In the genomic region with DNA sequence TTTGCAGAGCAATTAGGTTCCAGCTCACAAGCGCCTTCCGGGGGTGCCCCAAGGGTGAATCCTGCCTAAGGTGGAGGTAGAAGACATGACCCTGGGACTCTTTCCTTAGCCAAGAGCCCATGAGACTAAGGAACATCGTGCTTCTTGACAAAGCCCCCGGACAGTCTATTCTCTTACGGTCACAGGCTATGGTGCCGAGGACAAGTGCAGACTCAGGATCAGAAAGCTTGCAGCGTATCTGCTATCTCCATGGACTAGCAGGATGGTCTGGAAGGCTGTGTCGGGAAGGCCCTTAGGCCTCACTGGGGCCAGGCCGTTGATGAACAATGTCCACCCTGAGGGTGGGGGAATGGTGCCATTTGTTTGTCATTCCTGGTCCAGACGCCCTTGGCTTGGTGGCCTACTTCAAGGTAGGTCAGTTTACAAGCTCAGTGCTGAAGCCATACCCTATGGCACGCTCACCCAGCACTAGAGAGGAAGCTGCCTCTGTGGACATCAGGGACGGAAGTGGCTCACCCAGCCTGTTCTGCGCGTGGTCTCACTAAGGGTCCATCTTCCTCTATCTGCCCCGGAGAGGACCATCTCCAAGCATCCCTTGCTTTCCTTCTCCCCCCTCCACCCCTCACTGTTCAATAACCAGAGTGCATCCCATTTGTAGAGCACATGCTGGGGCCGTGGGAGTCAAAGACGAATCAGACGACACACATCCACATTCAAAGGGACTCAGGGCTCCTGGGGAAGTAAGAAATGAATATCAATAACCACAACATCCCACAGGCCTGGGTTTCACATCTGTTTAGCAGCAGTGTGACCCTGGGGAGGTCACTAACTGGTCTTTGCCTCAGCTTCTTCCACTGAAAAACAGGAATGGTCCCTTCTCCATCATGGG, we compare ENCODE assay signal across 12 cellular contexts. TPM values are rescaled to one million over a fixed set of nuclear protein-coding genes. Genes with fewer than 3 reads are reported as not detected.
A peak's percentile ranks its signal among the peaks of the same experiment; 100 is the strongest.
DNase-seq lines count a peak whose midpoint lies in the region; ATAC-seq and TF ChIP-seq lines count a peak whose summit lies in the region.
"Had no signal": no experiment of that assay in that cellular context is flagged by ENCODE, and none has a peak within 500 bp of the region (broad histone marks: within the 10 kb centered on the region; RNA-seq: fewer than 3 reads in every experiment).

No MANE protein-coding gene starts in this region.

- H3K14ac ChIP-seq in mesenchymal stem cell (ENCODE audit: low read length in 2 of 2): no peak overlapping the region

- H2BK12ac ChIP-seq in mesenchymal stem cell (ENCODE audit: low read length in 2 of 2): no peak overlapping the region

- intact Hi-C loops in Right ventricle myocardium inferior (cut with DNase I): no loop called here
- intact Hi-C loops in cardiac septum (cut with DNase I): no loop called here

- peak overlapping the region in 3 of 4 donors; percentile 2 to 50 (median 38) for H3K27ac ChIP-seq in tibial nerve
- H3K27ac ChIP-seq in mesenchymal stem cell (ENCODE audit: low read length, poor library complexity, severe bottlenecking): no peak overlapping the region
- H3K27ac ChIP-seq: C4-2B, parathyroid adenoma had no signal

- H2BK5ac ChIP-seq in mesenchymal stem cell (ENCODE audit: low read depth, low read length, poor library complexity, severe bottlenecking): no peak overlapping the region

- H2AFZ ChIP-seq in mesenchymal stem cell (ENCODE audit: low read depth, low read length): no peak overlapping the region
- H2AFZ ChIP-seq: parathyroid adenoma had no signal

- H3K4me2 ChIP-seq in mesenchymal stem cell (ENCODE audit: low read length, poor library complexity, severe bottlenecking): no peak overlapping the region

- H4K8ac ChIP-seq in mesenchymal stem cell (ENCODE audit: low read length): no peak overlapping the region

- H3K27me3 ChIP-seq in tibial nerve: no peaks in the 10 kb centered on the region
- H3K27me3 ChIP-seq in mesenchymal stem cell (ENCODE audit: control insufficient read depth in 1 of 2, insufficient read depth in 1 of 2, low read length in 2 of 2): no peaks in the 10 kb centered on the region

- no peak overlapping the region for H4K91ac ChIP-seq in mesenchymal stem cell (ENCODE audit: low read length)

- H2BK15ac ChIP-seq in mesenchymal stem cell (ENCODE audit: low read depth, poor library complexity, severe bottlenecking): no peak overlapping the region

- no peak overlapping the region for H2AK5ac ChIP-seq in mesenchymal stem cell (ENCODE audit: low read length, severe bottlenecking)

- WGBS in tibial nerve, 2 donors: 64 to 69% methylated on average over 18 of the region's 18 CpGs
- WGBS in mesenchymal stem cell: 90% methylated on average over 18 of the region's 18 CpGs

- H3K79me1 ChIP-seq in mesenchymal stem cell (replicated peaks; ENCODE audit: low read length, poor library complexity, severe bottlenecking): peaks cover 24% of the 10 kb centered on the region

- H3K18ac ChIP-seq in mesenchymal stem cell (ENCODE audit: low read depth in 1 of 2, low read length in 2 of 2): no peak overlapping the region

- H3K23ac ChIP-seq in mesenchymal stem cell (ENCODE audit: low read length in 2 of 2): no peak overlapping the region

- H3K4ac ChIP-seq in mesenchymal stem cell (ENCODE audit: low read depth in 1 of 2, low read length in 2 of 2): no peak overlapping the region

- peaks cover 0 to 13% (median 7%) of the 10 kb centered on the region in 4 donors for H3K4me1 ChIP-seq in tibial nerve
- H3K4me1 ChIP-seq in mesenchymal stem cell (ENCODE audit: control insufficient read depth, insufficient read depth, low read depth, low read length): no peaks in the 10 kb centered on the region
- H3K4me1 ChIP-seq: parathyroid adenoma had no signal

- H3K36me3 ChIP-seq in tibial nerve (peaks cover 0 to 26% (median 0%) of the 10 kb centered on the region in 3 donors), mesenchymal stem cell (ENCODE audit: control insufficient read depth in 1 of 2, insufficient read depth in 2 of 2, low read depth in 1 of 2, low read length in 2 of 2) (peaks cover 21 to 41% of the 10 kb centered on the region in 2 experiments)

- no peak for TF ChIP-seq EP300 in tibial nerve (IDR thresholded peaks at IDR 0.05)

- no peak for TF ChIP-seq CTCF in tibial nerve (IDR thresholded peaks at IDR 0.05)

- no peak overlapping the region for H2BK120ac ChIP-seq in mesenchymal stem cell (ENCODE audit: low read depth, low read length)

- H3K4me3 ChIP-seq in tibial nerve (no peak overlapping the region), mesenchymal stem cell (ENCODE audit: insufficient read depth in 1 of 2, low read depth in 1 of 2, low read length in 2 of 2) (no peak overlapping the region)

- H3K9me3 ChIP-seq in tibial nerve (no peaks in the 10 kb centered on the region), mesenchymal stem cell (ENCODE audit: control insufficient read depth, low read length) (no peaks in the 10 kb centered on the region)

- ATAC-seq in Right ventricle myocardium inferior: peak; percentile 72
- ATAC-seq in HG03039 (IDR thresholded peaks at IDR 0.05; ENCODE audit: unreplicated experiment): peak; percentile 84
- ATAC-seq in esophagus mucosa: peak; percentile 68
- no peak for ATAC-seq in GM18505 (IDR thresholded peaks at IDR 0.05; ENCODE audit: unreplicated experiment)

- DNase-seq in Right ventricle myocardium inferior (ENCODE audit: missing footprints) (peak; percentile 81), cardiac septum (ENCODE audit: low spot score) (no peak), tibial nerve (ENCODE audit: low spot score in 2 of 2) (no peak), NCI-H2171 (lab: John Stamatoyannopoulos, UW) (no peak), mesenchymal stem cell (no peak)
- DNase-seq: activated naive CD8-positive, alpha-beta T cell treated with anti-CD3 and anti-CD28 coated beads, Interleukin-2, amount 10 ng/mL, durations not matched to agents 7 days and 5 days; SHP77 treated with DMSO at 0.1 percent for 48 hours had no signal

- TF ChIP-seq POLR2A in tibial nerve (IDR thresholded peaks at IDR 0.05): no peak
- TF ChIP-seq POLR2A in GM18505 (IDR thresholded peaks at IDR 0.05; ENCODE audit: borderline replicate concordance, extremely low read depth, insufficient read depth, insufficient read length): no peak

- no peak overlapping the region for H3K9ac ChIP-seq in mesenchymal stem cell (ENCODE audit: low read length)
- H3K9ac ChIP-seq: parathyroid adenoma had no signal

RNA-seq across cellular contexts. Expression of a gene that starts 45.0 kb away (rescaled TPM):
- total RNA-seq in Right ventricle myocardium inferior (2.3 TPM), cardiac septum (0.86 TPM), esophagus mucosa (0.28 TPM), tibial nerve (1 to 10 TPM in 3 of 4 donors, under 1 TPM in 1; 0.84 to 6.5 (median 1.6) TPM)
- polyA plus RNA-seq in mesenchymal stem cell (2013, experiment 1 of 2): 0.39 TPM
- 0.25 TPM for polyA plus RNA-seq in mesenchymal stem cell (2013, experiment 2 of 2)
